In the genomic region with DNA sequence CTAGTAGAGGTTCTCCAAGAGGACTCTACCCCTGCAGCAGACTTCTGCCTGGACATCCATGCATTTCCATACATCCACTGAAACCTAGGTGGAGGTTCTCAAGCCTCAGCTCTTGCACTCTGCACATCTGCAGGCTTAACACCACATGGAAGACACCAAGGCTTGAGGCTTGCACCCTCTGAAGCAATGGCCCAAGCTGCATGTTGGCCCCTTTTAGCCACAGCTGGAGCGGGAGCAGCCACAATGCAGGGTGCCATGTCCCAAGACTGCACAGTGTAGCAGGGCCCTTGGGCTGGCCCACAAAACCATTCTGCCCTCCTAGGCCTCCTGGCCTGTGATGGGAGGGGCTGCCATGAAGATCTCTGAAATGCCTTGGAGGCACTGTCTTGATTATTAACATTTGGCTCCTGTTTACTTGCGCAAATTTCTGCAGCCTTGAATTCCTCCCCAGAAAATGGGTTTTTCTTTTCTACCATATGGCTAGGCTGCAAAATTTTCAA, we compare ENCODE assay signal across 23 cellular contexts.
"Had no signal": no experiment of that assay in that cellular context is flagged by ENCODE, and none has a peak within 500 bp of the region (broad histone marks: within the 10 kb centered on the region; RNA-seq: fewer than 3 reads in every experiment).

No MANE protein-coding gene starts in this region.

- H3K4me3 ChIP-seq: left ventricle myocardium inferior, lung, mucosa of descending colon, ovary, skin epidermis, tibial nerve, upper lobe of left lung, vagina had no signal

- H3K4me1 ChIP-seq: left ventricle myocardium inferior, upper lobe of left lung had no signal

- ATAC-seq: mucosa of descending colon; naive thymus-derived CD4-positive, alpha-beta T cell; natural killer cell treated with Interleukin-12 subunit alpha and Interleukin-12 subunit beta and Interleukin-15 and Interleukin-18, amount 100 ng/mL, for 72 hours; right cardiac atrium; sciatic nerve; stimulated activated effector memory CD8-positive, alpha-beta T cell treated with anti-CD3 and anti-CD28 coated beads, Interleukin-12 subunit alpha, Interleukin-12 subunit beta, amount 100 ng/mL, for 72 hours; stimulated activated naive CD8-positive, alpha-beta T cell treated with anti-CD3 and anti-CD28 coated beads, Interleukin-15, amount 100 ng/mL, for 72 hours had no signal

- H3K27me3 ChIP-seq: ovary, tibial nerve, upper lobe of left lung, vagina had no signal

- DNase-seq: hypothalamus; islet precursor cell; left ventricle myocardium inferior; midbrain; mucosa of descending colon; naive thymus-derived CD4-positive, alpha-beta T cell; ovary; stimulated activated CD4-positive, alpha-beta T cell treated with anti-CD3 and anti-CD28 coated beads, Interleukin-12 subunit alpha, Interleukin-12 subunit beta, amount 100 ng/mL, for 4 hours; stimulated activated CD4-positive, alpha-beta T cell treated with anti-CD3 and anti-CD28 coated beads, Interleukin-15, amount 100 ng/mL, for 24 hours; stimulated activated CD4-positive, alpha-beta T cell treated with anti-CD3 and anti-CD28 coated beads, Interleukin-2, amount 100 ng/mL, for 24 hours; stimulated activated CD4-positive, alpha-beta T cell treated with anti-CD3 and anti-CD28 coated beads, Interleukin-4, amount 100 ng/mL, for 24 hours; stimulated activated naive CD4-positive, alpha-beta T cell treated with Interleukin-2 at 50 U/mL for 16 hours; stimulated activated naive CD8-positive, alpha-beta T cell treated with anti-CD3 and anti-CD28 coated beads, Interleukin-15, amount 100 ng/mL, for 72 hours; substantia nigra; upper lobe of left lung had no signal

- H3K9me3 ChIP-seq: ovary, vagina had no signal

- H3K36me3 ChIP-seq: left ventricle myocardium inferior, ovary, upper lobe of left lung, vagina had no signal

- H3K27ac ChIP-seq: left ventricle myocardium inferior, ovary, skin epidermis, tibial nerve, upper lobe of left lung, vagina had no signal
